In the genomic region with DNA sequence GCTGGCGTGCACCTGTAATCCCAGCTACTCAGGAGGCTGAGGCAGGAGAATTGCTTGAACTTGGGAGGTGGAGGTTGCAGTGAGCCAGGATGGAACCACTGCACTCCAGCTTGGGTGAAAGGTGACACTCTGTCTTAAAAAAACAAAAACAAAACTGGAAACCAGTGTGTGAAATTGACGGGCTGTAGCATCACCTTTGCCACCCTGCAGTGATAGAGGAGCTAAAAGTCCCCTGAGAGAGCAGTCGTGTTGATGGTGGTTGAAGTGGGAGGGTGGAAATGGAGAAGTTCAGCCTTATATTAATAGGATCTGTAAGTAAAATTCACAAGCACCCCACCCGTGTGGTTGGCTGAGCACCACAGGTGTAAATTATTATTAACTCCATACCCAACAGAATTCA, we compare ENCODE assay signal across 8 cellular contexts. TPM values are rescaled to one million over a fixed set of nuclear protein-coding genes. Genes with fewer than 3 reads are reported as not detected.
DNase-seq lines count a peak whose midpoint lies in the region; ATAC-seq, FAIRE-seq and TF ChIP-seq lines count a peak whose summit lies in the region.
"Not testable (repeated sequence)": the region's sequence is repeated elsewhere in the genome, so short reads cannot be mapped to it uniquely, and the experiment has no call there.

No MANE protein-coding gene starts in this region.

- H3K79me2 ChIP-seq in OCI-LY7 (ENCODE audit: insufficient read depth, low read depth, low read length) = peaks cover 70% of the 10 kb centered on the region

- ATAC-seq in GM18867 (IDR thresholded peaks at IDR 0.05; ENCODE audit: unreplicated experiment) = peak; percentile 71
- ATAC-seq in GM21576 (IDR thresholded peaks at IDR 0.05; ENCODE audit: unreplicated experiment) = peak; percentile 59
- peak; percentile 75 for ATAC-seq in HG03175 (IDR thresholded peaks at IDR 0.05; ENCODE audit: unreplicated experiment)
- ATAC-seq in natural killer cell treated with Interleukin-12 subunit alpha and Interleukin-12 subunit beta and Interleukin-15 and Interleukin-18, amount 100 ng/mL, for 72 hours = peak in 1 of 2 donors; percentile 51

- H3K27me3 Mint-ChIP-seq in natural killer cell treated with Interleukin-12 subunit alpha and Interleukin-12 subunit beta and Interleukin-15 and Interleukin-18, amount 100 ng/mL, for 72 hours = not testable (repeated sequence)

- peaks cover 35 to 50% (median 40%) of the 10 kb centered on the region in 10 experiments for H3K4me1 ChIP-seq in BLaER1 treated with 17β-estradiol and CSF1 and Interleukin-3, amounts not matched to agents 10 nM and 100 nM
- peaks cover 94% of the 10 kb centered on the region for H3K4me1 ChIP-seq in OCI-LY7 (ENCODE audit: insufficient read depth, low read length, poor library complexity, severe bottlenecking)

- H3K9ac ChIP-seq in BLaER1 treated with 17β-estradiol and CSF1 and Interleukin-3, amounts not matched to agents 10 nM and 100 nM = not testable (repeated sequence)

- not testable (repeated sequence) for H3K36me3 ChIP-seq in BLaER1 treated with 17β-estradiol and CSF1 and Interleukin-3, amounts not matched to agents 10 nM and 100 nM
- peaks cover 64% of the 10 kb centered on the region; the same call in 1 of the 2 replicates for H3K36me3 ChIP-seq in OCI-LY7 (ENCODE audit: insufficient read depth, low read length)

- not testable (repeated sequence) for BruUV-seq in OCI-LY7 (replicated peaks; lab: Mats Ljungman, UMichigan)

- peak overlapping the region; percentile 7 for H3K4me3 Mint-ChIP-seq in natural killer cell treated with Interleukin-12 subunit alpha and Interleukin-12 subunit beta and Interleukin-15 and Interleukin-18, amount 100 ng/mL, for 72 hours

- CTCF ChIA-PET in OCI-LY7 (lab: Charles Lee; ENCODE audit: unreplicated experiment) = interaction anchor here (0.9 kb wide), 1 partner anchor 10 kb away, joined by 3 read pairs; no protein-coding TSS in a partner anchor

- peak overlapping the region; percentile 73 to 74 for H3K27ac Mint-ChIP-seq in natural killer cell treated with Interleukin-12 subunit alpha and Interleukin-12 subunit beta and Interleukin-15 and Interleukin-18, amount 100 ng/mL, for 72 hours

- H3K9me3 ChIP-seq in BLaER1 treated with 17β-estradiol and CSF1 and Interleukin-3, amounts not matched to agents 10 nM and 100 nM (replicated peaks in 1 of 11); OCI-LY7 (ENCODE audit: low read length): not testable (repeated sequence)

- H3K9me2 ChIP-seq in OCI-LY7 (ENCODE audit: insufficient read depth, low read length) = not testable (repeated sequence)

- H4K20me1 ChIP-seq in BLaER1 treated with 17β-estradiol and CSF1 and Interleukin-3, amounts not matched to agents 10 nM and 100 nM; OCI-LY7 (ENCODE audit: insufficient read depth, low read length): not testable (repeated sequence)

- H3K4me3 ChIP-seq in BLaER1 treated with 17β-estradiol and CSF1 and Interleukin-3, amounts not matched to agents 10 nM and 100 nM = not testable (repeated sequence)
- H3K4me3 ChIP-seq in OCI-LY7 (ENCODE audit: low read depth, low read length, poor library complexity, severe bottlenecking) = peak overlapping the region; percentile 44

- H3K9me3 Mint-ChIP-seq in natural killer cell treated with Interleukin-12 subunit alpha and Interleukin-12 subunit beta and Interleukin-15 and Interleukin-18, amount 100 ng/mL, for 72 hours = not testable (repeated sequence)

- peak overlapping the region in 7 of 11 experiments; percentile 30 to 60 (median 35); a peak in 12 of 22 replicates for H3K4me2 ChIP-seq in BLaER1 treated with 17β-estradiol and CSF1 and Interleukin-3, amounts not matched to agents 10 nM and 100 nM
- H3K4me2 ChIP-seq in OCI-LY7 (ENCODE audit: low read length) = peak overlapping the region; percentile 68

- H3K36me3 Mint-ChIP-seq in natural killer cell treated with Interleukin-12 subunit alpha and Interleukin-12 subunit beta and Interleukin-15 and Interleukin-18, amount 100 ng/mL, for 72 hours = not testable (repeated sequence)

- DNase-seq in GM12892 (ENCODE audit: insufficient read length); natural killer cell treated with Interleukin-12 subunit alpha and Interleukin-12 subunit beta and Interleukin-15 and Interleukin-18, amount 100 ng/mL, for 72 hours (ENCODE audit: low spot score): not testable (repeated sequence)
- DNase-seq in OCI-LY7 (ENCODE audit: low spot score) (peak; percentile 69), germinal center (ENCODE audit: low spot score) (peak; percentile 47)

- POLR2A ChIA-PET in OCI-LY7 (lab: Charles Lee) = interaction anchor here (0.6 to 11.2 kb wide), 18 partner anchors 8 to 1168 kb away, joined by 3 to 154 read pairs (median 5); partner anchors contain the start of gene AMZ2

- TF ChIP-seq POLR2A in GM12892 (IDR thresholded peaks at IDR 0.05; ENCODE audit: low read depth, low read length) = not testable (repeated sequence)

- peak; percentile 33 for FAIRE-seq in GM12892 (lab: Jason Lieb, UNC)

- H2AFZ ChIP-seq in OCI-LY7 (ENCODE audit: low read length) = not testable (repeated sequence)

- not testable (repeated sequence) for H3K27me3 ChIP-seq in BLaER1 treated with 17β-estradiol and CSF1 and Interleukin-3, amounts not matched to agents 10 nM and 100 nM

- intact Hi-C loops in OCI-LY7 (cut with micrococcal nuclease; ENCODE audit: unreplicated experiment) = loop anchor here (1.0 kb wide), 1 partner anchor 12 kb away; no protein-coding TSS in a partner anchor

- H3K27ac ChIP-seq in BLaER1 treated with 17β-estradiol and CSF1 and Interleukin-3, amounts not matched to agents 10 nM and 100 nM = not testable (repeated sequence)
- peak overlapping the region; percentile 83 for H3K27ac ChIP-seq in OCI-LY7 (ENCODE audit: low read depth, low read length, poor library complexity, severe bottlenecking)

- TF ChIP-seq CTCF in OCI-LY7 (conservative IDR thresholded peaks at IDR 0.05; ENCODE audit: low read length) = not testable (repeated sequence)

- peaks cover 36 to 49% of the 10 kb centered on the region in 2 donors for H3K4me1 Mint-ChIP-seq in natural killer cell treated with Interleukin-12 subunit alpha and Interleukin-12 subunit beta and Interleukin-15 and Interleukin-18, amount 100 ng/mL, for 72 hours (ENCODE audit: low read depth in 2 of 2)

RNA-seq across cellular contexts. Expression of gene AMZ2, which starts 22.8 kb away (rescaled TPM):
- polyA plus RNA-seq in GM12892 (2012; ENCODE audit: missing spikeins) = 118 TPM
- 105 and 117 TPM in 2 replicates for total RNA-seq in OCI-LY7 (2014; rRNA removed; shearing (Covaris generic))
- total RNA-seq in OCI-LY7 (2022) = 248 and 285 TPM in 2 replicates
- 10 to 100 TPM; 47.1 to 62.2 TPM for total RNA-seq in natural killer cell treated with Interleukin-12 subunit alpha and Interleukin-12 subunit beta and Interleukin-15 and Interleukin-18, amount 100 ng/mL, for 72 hours
